Comparison of ENCODE assay signal across 8 cellular contexts in genomic region chr9:5608298-5609254, GRCh38. TPM values are rescaled to one million over a fixed set of nuclear protein-coding genes. Genes with fewer than 3 reads are reported as not detected.
A peak's percentile ranks its signal among the peaks of the same experiment; 100 is the strongest.
DNase-seq lines count a peak whose midpoint lies in the region; ATAC-seq and TF ChIP-seq lines count a peak whose summit lies in the region.

No MANE protein-coding gene starts in this region.

- WGBS in mammary epithelial cell (ENCODE audit: low coverage, missing lambda C conversion rate), result 73% methylated on average over 6 of the region's 6 CpGs

- DNase-seq in activated T-cell treated with anti-CD3 and anti-CD28 coated beads, Interleukin-2, amount 50 U/mL, for 24 hours, result no peak
- DNase-seq in activated T-cell treated with anti-CD3 and anti-CD28 coated beads for 4 hours (no peak), mammary epithelial cell (peak; percentile 46), naive B cell (no peak), posterior cingulate gyrus (no peak)
- no peak for DNase-seq in effector CD8-positive, alpha-beta T cell (lab: John Stamatoyannopoulos, UW)

- H3K4me1 ChIP-seq in mammary epithelial cell (ENCODE audit: insufficient read depth, low read length), result peaks cover 3% of the 10 kb centered on the region

- no peaks in the 10 kb centered on the region for H4K20me1 ChIP-seq in mammary epithelial cell (ENCODE audit: insufficient read depth, low read length)

- CTCF ChIA-PET in mammary epithelial cell (lab: Charles Lee; ENCODE audit: low non-redundant PET), result interaction anchor here (0.5 kb wide), 1 partner anchor 466 kb away, joined by 4 read pairs; no protein-coding TSS in a partner anchor

- H3K9me3 Mint-ChIP-seq in activated T-cell treated with anti-CD3 and anti-CD28 coated beads, Interleukin-2, amount 50 U/mL, for 24 hours, result no peaks in the 10 kb centered on the region
- H3K9me3 Mint-ChIP-seq in naive B cell, result no peaks in the 10 kb centered on the region

- dilution Hi-C loops in mammary epithelial cell (cut with HindIII; ENCODE audit: low sequenced_read_pairs), result no loop called here

- no peaks in the 10 kb centered on the region for H3K36me3 ChIP-seq in mammary epithelial cell (ENCODE audit: insufficient read depth, low read length)

- intact Hi-C loops in mammary epithelial cell (cut with micrococcal nuclease) (loop anchor here (1.0 kb wide), 1 partner anchor 107 kb away; no protein-coding TSS in a partner anchor), posterior cingulate gyrus (cut with DNase I) (no loop called here)

- H3K27me3 ChIP-seq in mammary epithelial cell (ENCODE audit: insufficient read depth, low read length), result no peaks in the 10 kb centered on the region

- peak overlapping the region; percentile 22 for H3K9ac ChIP-seq in mammary epithelial cell (ENCODE audit: insufficient read depth, low read length)

- peak; percentile 52 for ATAC-seq in HG03520 (IDR thresholded peaks at IDR 0.05; ENCODE audit: unreplicated experiment)
- peak; percentile 80 to 86 for ATAC-seq in naive B cell (ENCODE audit: low read depth in 2 of 2)
- ATAC-seq in GM19328 (IDR thresholded peaks at IDR 0.05; ENCODE audit: unreplicated experiment), result no peak

- no TSS peak for BruUV-seq in mammary epithelial cell (replicated peaks; lab: Mats Ljungman, UMichigan)

- H3K27me3 Mint-ChIP-seq in activated T-cell treated with anti-CD3 and anti-CD28 coated beads, Interleukin-2, amount 50 U/mL, for 24 hours, result no peaks in the 10 kb centered on the region
- H3K27me3 Mint-ChIP-seq in naive B cell, result no peaks in the 10 kb centered on the region

- H3K4me3 Mint-ChIP-seq in activated T-cell treated with anti-CD3 and anti-CD28 coated beads, Interleukin-2, amount 50 U/mL, for 24 hours, result peak overlapping the region; percentile 60
- H3K4me3 Mint-ChIP-seq in naive B cell, result peak overlapping the region; percentile 76 to 92 (median 88)

- H3K4me3 ChIP-seq in mammary epithelial cell (replicated peaks in 1 of 3; ENCODE audit: insufficient read depth in 1 of 3, low read depth in 2 of 3, low read length in 3 of 3), result peak overlapping the region; percentile 18 to 36 (median 25)

- in situ Hi-C loops in mammary epithelial cell (cut with MboI; ENCODE audit: low sequenced_read_pairs in 2 of 2), result loop anchor here in 1 of 2 donors (10.0 kb wide), 1 partner anchor 414 kb away; no protein-coding TSS in a partner anchor

- no peak overlapping the region for H3K27ac ChIP-seq in mammary epithelial cell (ENCODE audit: insufficient read depth, low read depth, low read length)

- H3K36me3 Mint-ChIP-seq in activated T-cell treated with anti-CD3 and anti-CD28 coated beads, Interleukin-2, amount 50 U/mL, for 24 hours (ENCODE audit: low read depth), result no peaks in the 10 kb centered on the region
- no peaks in the 10 kb centered on the region for H3K36me3 Mint-ChIP-seq in naive B cell

- no peaks in the 10 kb centered on the region for H3K9me3 ChIP-seq in mammary epithelial cell (replicated peaks; ENCODE audit: insufficient read depth, low read length)

- TF ChIP-seq CTCF in mammary epithelial cell (conservative IDR thresholded peaks at IDR 0.05 in 1 of 2, IDR thresholded peaks at IDR 0.05 in 1 of 2; ENCODE audit: extremely low read depth in 1 of 2, insufficient read depth in 1 of 2, low read depth in 1 of 2, low read length in 2 of 2), result no peak

- H3K27ac Mint-ChIP-seq in activated T-cell treated with anti-CD3 and anti-CD28 coated beads, Interleukin-2, amount 50 U/mL, for 24 hours, result peak overlapping the region; percentile 83
- peak overlapping the region; percentile 39 to 89 (median 71) for H3K27ac Mint-ChIP-seq in naive B cell

- H3K79me2 ChIP-seq in mammary epithelial cell (ENCODE audit: insufficient read depth, low read length), result no peaks in the 10 kb centered on the region

- peak overlapping the region; percentile 69 for H2AFZ ChIP-seq in mammary epithelial cell (ENCODE audit: low read depth, low read length)

- peaks cover 23% of the 10 kb centered on the region for H3K4me1 Mint-ChIP-seq in activated T-cell treated with anti-CD3 and anti-CD28 coated beads, Interleukin-2, amount 50 U/mL, for 24 hours (ENCODE audit: low read depth)
- peaks cover 11 to 39% (median 34%) of the 10 kb centered on the region in 3 donors for H3K4me1 Mint-ChIP-seq in naive B cell

- H3K4me2 ChIP-seq in mammary epithelial cell (ENCODE audit: insufficient read depth, low read depth, low read length), result peak overlapping the region; percentile 72

RNA-seq across cellular contexts. Expression of gene RIC1, which starts 20.3 kb away (rescaled TPM):
- total RNA-seq in mammary epithelial cell, result 10 to 100 TPM; 23.0 to 46.3 TPM
- polyA plus RNA-seq in mammary epithelial cell (13.7 TPM), naive B cell (ENCODE audit: low read depth in 6 of 6) (10 to 100 TPM in 5 of 6 donors, 1 to 10 TPM in 1; 9.5 to 14.2 (median 10.9) TPM)
- polyA minus RNA-seq in mammary epithelial cell, result 46.6 TPM
